ENCODE assay signal across 2 cellular contexts in the genomic region with DNA sequence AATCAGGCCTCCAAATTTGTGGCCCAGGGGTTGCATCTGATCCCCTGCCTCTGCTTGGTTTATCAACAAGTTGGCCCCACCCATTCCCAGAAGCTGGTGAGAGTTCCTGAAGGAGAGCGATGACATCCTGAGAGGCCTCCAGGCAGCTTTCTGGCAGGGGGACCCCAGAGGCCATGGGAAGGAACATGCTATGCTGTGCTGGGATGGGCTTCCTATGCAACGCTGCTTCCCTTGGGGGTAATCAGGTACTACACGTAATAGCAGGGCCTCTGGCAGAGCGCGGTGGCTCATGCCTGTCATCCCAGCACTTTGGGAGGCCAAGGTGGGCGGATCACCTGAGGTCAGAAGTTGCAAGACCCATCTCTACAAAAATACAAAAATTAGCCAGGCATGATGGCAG.
TF ChIP-seq lines count a peak whose summit lies in the region.

No MANE protein-coding gene starts in this region.

TF ChIP-seq in HCT116, 20 proteins besides CTCF, POLR2A, EP300 and RAD21:
- TF ChIP-seq EZH2phosphoT487 (IDR thresholded peaks at IDR 0.05; ENCODE audit: borderline replicate concordance) (no peak), ELF1 (IDR thresholded peaks at IDR 0.05; ENCODE audit: borderline replicate concordance, low read depth) (no peak), YY1 (IDR thresholded peaks at IDR 0.05; ENCODE audit: extremely low read depth, insufficient replicate concordance, low read depth, low read length) (no peak), JUND (IDR thresholded peaks at IDR 0.05) (no peak), ZNF274 (IDR thresholded peaks at IDR 0.05; ENCODE audit: low read depth, low read length) (no peak), SP1 (IDR thresholded peaks at IDR 0.05; ENCODE audit: low read depth) (no peak), EGR1 (IDR thresholded peaks at IDR 0.05; ENCODE audit: low read depth) (no peak), CEBPB (IDR thresholded peaks at IDR 0.05; ENCODE audit: low read depth) (no peak)
- TF ChIP-seq, protein P1, sequence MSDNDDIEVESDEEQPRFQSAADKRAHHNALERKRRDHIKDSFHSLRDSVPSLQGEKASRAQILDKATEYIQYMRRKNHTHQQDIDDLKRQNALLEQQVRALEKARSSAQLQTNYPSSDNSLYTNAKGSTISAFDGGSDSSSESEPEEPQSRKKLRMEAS (IDR thresholded peaks at IDR 0.05): no peak
- TF ChIP-seq, protein P2, sequence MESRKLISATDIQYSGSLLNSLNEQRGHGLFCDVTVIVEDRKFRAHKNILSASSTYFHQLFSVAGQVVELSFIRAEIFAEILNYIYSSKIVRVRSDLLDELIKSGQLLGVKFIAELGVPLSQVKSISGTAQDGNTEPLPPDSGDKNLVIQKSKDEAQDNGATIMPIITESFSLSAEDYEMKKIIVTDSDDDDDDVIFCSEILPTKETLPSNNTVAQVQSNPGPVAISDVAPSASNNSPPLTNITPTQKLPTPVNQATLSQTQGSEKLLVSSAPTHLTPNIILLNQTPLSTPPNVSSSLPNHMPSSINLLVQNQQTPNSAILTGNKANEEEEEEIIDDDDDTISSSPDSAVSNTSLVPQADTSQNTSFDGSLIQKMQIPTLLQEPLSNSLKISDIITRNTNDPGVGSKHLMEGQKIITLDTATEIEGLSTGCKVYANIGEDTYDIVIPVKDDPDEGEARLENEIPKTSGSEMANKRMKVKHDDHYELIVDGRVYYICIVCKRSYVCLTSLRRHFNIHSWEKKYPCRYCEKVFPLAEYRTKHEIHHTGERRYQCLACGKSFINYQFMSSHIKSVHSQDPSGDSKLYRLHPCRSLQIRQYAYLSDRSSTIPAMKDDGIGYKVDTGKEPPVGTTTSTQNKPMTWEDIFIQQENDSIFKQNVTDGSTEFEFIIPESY (IDR thresholded peaks at IDR 0.05; ENCODE audit: extremely low read depth, insufficient replicate concordance, low read length): no peak
- TF ChIP-seq, protein P3, sequence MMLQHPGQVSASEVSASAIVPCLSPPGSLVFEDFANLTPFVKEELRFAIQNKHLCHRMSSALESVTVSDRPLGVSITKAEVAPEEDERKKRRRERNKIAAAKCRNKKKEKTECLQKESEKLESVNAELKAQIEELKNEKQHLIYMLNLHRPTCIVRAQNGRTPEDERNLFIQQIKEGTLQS (IDR thresholded peaks at IDR 0.05): no peak

TF ChIP-seq in K562, 482 proteins besides CTCF, POLR2A, EP300 and RAD21:
- no peak for TF ChIP-seq DACH1 (IDR thresholded peaks at IDR 0.05; ENCODE audit: partially characterized antibody)
- TF ChIP-seq, protein P4, sequence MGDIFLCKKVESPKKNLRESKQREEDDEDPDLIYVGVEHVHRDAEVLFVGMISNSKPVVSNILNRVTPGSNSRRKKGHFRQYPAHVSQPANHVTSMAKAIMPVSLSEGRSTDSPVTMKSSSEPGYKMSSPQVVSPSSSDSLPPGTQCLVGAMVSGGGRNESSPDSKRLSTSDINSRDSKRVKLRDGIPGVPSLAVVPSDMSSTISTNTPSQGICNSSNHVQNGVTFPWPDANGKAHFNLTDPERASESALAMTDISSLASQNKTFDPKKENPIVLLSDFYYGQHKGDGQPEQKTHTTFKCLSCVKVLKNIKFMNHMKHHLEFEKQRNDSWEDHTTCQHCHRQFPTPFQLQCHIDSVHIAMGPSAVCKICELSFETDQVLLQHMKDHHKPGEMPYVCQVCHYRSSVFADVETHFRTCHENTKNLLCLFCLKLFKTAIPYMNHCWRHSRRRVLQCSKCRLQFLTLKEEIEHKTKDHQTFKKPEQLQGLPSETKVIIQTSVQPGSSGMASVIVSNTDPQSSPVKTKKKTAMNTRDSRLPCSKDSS (IDR thresholded peaks at IDR 0.05; ENCODE audit: low read depth, partially characterized antibody): no peak
- TF ChIP-seq, protein P5, sequence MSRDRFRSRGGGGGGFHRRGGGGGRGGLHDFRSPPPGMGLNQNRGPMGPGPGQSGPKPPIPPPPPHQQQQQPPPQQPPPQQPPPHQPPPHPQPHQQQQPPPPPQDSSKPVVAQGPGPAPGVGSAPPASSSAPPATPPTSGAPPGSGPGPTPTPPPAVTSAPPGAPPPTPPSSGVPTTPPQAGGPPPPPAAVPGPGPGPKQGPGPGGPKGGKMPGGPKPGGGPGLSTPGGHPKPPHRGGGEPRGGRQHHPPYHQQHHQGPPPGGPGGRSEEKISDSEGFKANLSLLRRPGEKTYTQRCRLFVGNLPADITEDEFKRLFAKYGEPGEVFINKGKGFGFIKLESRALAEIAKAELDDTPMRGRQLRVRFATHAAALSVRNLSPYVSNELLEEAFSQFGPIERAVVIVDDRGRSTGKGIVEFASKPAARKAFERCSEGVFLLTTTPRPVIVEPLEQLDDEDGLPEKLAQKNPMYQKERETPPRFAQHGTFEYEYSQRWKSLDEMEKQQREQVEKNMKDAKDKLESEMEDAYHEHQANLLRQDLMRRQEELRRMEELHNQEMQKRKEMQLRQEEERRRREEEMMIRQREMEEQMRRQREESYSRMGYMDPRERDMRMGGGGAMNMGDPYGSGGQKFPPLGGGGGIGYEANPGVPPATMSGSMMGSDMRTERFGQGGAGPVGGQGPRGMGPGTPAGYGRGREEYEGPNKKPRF (IDR thresholded peaks at IDR 0.05; ENCODE audit: low read depth, low read length): no peak
- TF ChIP-seq, protein P6, sequence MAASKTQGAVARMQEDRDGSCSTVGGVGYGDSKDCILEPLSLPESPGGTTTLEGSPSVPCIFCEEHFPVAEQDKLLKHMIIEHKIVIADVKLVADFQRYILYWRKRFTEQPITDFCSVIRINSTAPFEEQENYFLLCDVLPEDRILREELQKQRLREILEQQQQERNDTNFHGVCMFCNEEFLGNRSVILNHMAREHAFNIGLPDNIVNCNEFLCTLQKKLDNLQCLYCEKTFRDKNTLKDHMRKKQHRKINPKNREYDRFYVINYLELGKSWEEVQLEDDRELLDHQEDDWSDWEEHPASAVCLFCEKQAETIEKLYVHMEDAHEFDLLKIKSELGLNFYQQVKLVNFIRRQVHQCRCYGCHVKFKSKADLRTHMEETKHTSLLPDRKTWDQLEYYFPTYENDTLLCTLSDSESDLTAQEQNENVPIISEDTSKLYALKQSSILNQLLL (CRISPR knock-in tag; IDR thresholded peaks at IDR 0.05; ENCODE audit: borderline replicate concordance): no peak
- TF ChIP-seq KDM2B (CRISPR knock-in tag; IDR thresholded peaks at IDR 0.05): no peak
- TF ChIP-seq RUNX1 (IDR thresholded peaks at IDR 0.05; ENCODE audit: low read depth): no peak
- TF ChIP-seq L3MBTL2 (IDR thresholded peaks at IDR 0.05): no peak
- TF ChIP-seq, protein P7, sequence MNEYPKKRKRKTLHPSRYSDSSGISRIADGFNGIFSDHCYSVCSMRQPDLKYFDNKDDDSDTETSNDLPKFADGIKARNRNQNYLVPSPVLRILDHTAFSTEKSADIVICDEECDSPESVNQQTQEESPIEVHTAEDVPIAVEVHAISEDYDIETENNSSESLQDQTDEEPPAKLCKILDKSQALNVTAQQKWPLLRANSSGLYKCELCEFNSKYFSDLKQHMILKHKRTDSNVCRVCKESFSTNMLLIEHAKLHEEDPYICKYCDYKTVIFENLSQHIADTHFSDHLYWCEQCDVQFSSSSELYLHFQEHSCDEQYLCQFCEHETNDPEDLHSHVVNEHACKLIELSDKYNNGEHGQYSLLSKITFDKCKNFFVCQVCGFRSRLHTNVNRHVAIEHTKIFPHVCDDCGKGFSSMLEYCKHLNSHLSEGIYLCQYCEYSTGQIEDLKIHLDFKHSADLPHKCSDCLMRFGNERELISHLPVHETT (CRISPR knock-in tag; conservative IDR thresholded peaks at IDR 0.05 in 1 of 2, IDR thresholded peaks at IDR 0.05 in 1 of 2): no peak
- TF ChIP-seq GATAD2B (IDR thresholded peaks at IDR 0.05; ENCODE audit: borderline replicate concordance): no peak
- TF ChIP-seq, protein P3 (IDR thresholded peaks at IDR 0.05): no peak
- TF ChIP-seq, protein P3 (CRISPR knock-in tag; conservative IDR thresholded peaks at IDR 0.05): no peak
- TF ChIP-seq HNRNPLL (IDR thresholded peaks at IDR 0.05; ENCODE audit: low read depth, low read length, poor library complexity, severe bottlenecking): no peak
- TF ChIP-seq XRCC3 (IDR thresholded peaks at IDR 0.05): no peak
